ENCODE assay signal across 31 cellular contexts in genomic region chr1:197073978-197074377, GRCh38. TPM values are rescaled to one million over a fixed set of nuclear protein-coding genes. Genes with fewer than 3 reads are reported as not detected.
"Had no signal": no experiment of that assay in that cellular context is flagged by ENCODE, and none has a peak within 500 bp of the region (broad histone marks: within the 10 kb centered on the region; RNA-seq: fewer than 3 reads in every experiment).

No MANE protein-coding gene starts in this region.

- H3K27ac ChIP-seq: body of pancreas, esophagus muscularis mucosa, foreskin keratinocyte, gastrocnemius medialis, heart right ventricle, hepatocyte, VCaP had no signal

- H3K9me3 ChIP-seq: body of pancreas, esophagus muscularis mucosa, gastrocnemius medialis had no signal

- ATAC-seq: activated CD4-positive, CD25-positive, alpha-beta regulatory T cell treated with anti-CD3 and anti-CD28 coated beads, Interleukin-2, amount 50 U/mL, for 24 hours; activated CD8-positive, alpha-beta T cell treated with anti-CD3 and anti-CD28 coated beads for 36 hours; activated T-cell treated with anti-CD3 and anti-CD28 coated beads, Interleukin-2, amount 50 U/mL, for 4 hours; activated T-helper 17 cell treated with anti-CD3 and anti-CD28 coated beads, Interleukin-2, amount 50 U/mL, for 72 hours; body of pancreas; effector memory CD8-positive, alpha-beta T cell; foreskin keratinocyte; gastrocnemius medialis; heart right ventricle; WTC11 had no signal

- H3K27me3 ChIP-seq: body of pancreas, esophagus muscularis mucosa, foreskin keratinocyte, gastrocnemius medialis, heart right ventricle, hepatocyte had no signal

- H3K4me3 ChIP-seq: body of pancreas, esophagus muscularis mucosa, gastrocnemius medialis, heart right ventricle, hepatocyte had no signal

- DNase-seq: activated CD4-positive, alpha-beta T cell treated with anti-CD3 and anti-CD28 coated beads for 48 hours; activated CD4-positive, alpha-beta T cell treated with anti-CD3 and anti-CD28 coated beads, Interleukin-2, amount 50 U/mL, for 1 hour; activated CD4-positive, alpha-beta T cell treated with anti-CD3 and anti-CD28 coated beads, Interleukin-2, amount 50 U/mL, for 48 hours; activated CD8-positive, alpha-beta memory T cell treated with anti-CD3 and anti-CD28 coated beads for 24 hours; activated CD8-positive, alpha-beta T cell treated with anti-CD3 and anti-CD28 coated beads for 36 hours; activated effector memory CD4-positive, alpha-beta T cell treated with Interleukin-2 at 50 U/mL for 16 hours; activated gamma-delta T cell treated with Interleukin-2 at 50 U/mL for 16 hours; activated naive CD4-positive, alpha-beta T cell treated with anti-CD3 and anti-CD28 coated beads, Interleukin-2, amount 50 U/mL, for 16 hours; activated naive CD4-positive, alpha-beta T cell treated with Interleukin-2 at 50 U/mL for 16 hours; activated T-cell treated with anti-CD3 and anti-CD28 coated beads, Interleukin-2, amount 50 U/mL, for 4 hours; amygdala; aorta; body of pancreas; caudate nucleus; cortex of kidney; dermis blood vessel endothelial cell; effector CD4-positive, alpha-beta T cell; effector memory CD8-positive, alpha-beta T cell; erythroblast; foreskin keratinocyte; gastrocnemius medialis; heart right ventricle; T-helper 2 cell had no signal

- H3K36me3 ChIP-seq: esophagus muscularis mucosa, gastrocnemius medialis, heart right ventricle had no signal

- H3K4me1 ChIP-seq: body of pancreas, esophagus muscularis mucosa, foreskin keratinocyte, gastrocnemius medialis, heart right ventricle had no signal

RNA-seq across cellular contexts. Expression of gene F13B, which starts 6.9 kb away (rescaled TPM):
- total RNA-seq: activated CD8-positive, alpha-beta T cell treated with anti-CD3 and anti-CD28 coated beads for 36 hours; activated T-cell treated with anti-CD3 and anti-CD28 coated beads, Interleukin-2, amount 50 U/mL, for 4 hours; aorta; body of pancreas; chondrocyte; dermis blood vessel endothelial cell; esophagus muscularis mucosa; foreskin keratinocyte; gastrocnemius medialis; glomerular endothelial cell; heart right ventricle; WTC11 had no signal
